In genomic region chr2:45009928-45010705, GRCh38 we compare ENCODE assay signal across 8 cellular contexts. TPM values are rescaled to one million over a fixed set of nuclear protein-coding genes. Genes with fewer than 3 reads are reported as not detected.
A peak's percentile ranks its signal among the peaks of the same experiment; 100 is the strongest.
DNase-seq lines count a peak whose midpoint lies in the region; ATAC-seq and TF ChIP-seq lines count a peak whose summit lies in the region.

No MANE protein-coding gene starts in this region.

- peak overlapping the region; percentile 15 for H3K4me3 Mint-ChIP-seq in activated naive CD4-positive, alpha-beta T cell treated with anti-CD3 and anti-CD28 coated beads, Interleukin-2, amount 10 ng/mL, durations not matched to agents 7 days and 5 days
- peak overlapping the region; percentile 74 for H3K4me3 Mint-ChIP-seq in glutamatergic neuron (ENCODE audit: unreplicated experiment)

- peak overlapping the region; percentile 58 for H3K27ac Mint-ChIP-seq in activated naive CD4-positive, alpha-beta T cell treated with anti-CD3 and anti-CD28 coated beads, Interleukin-2, amount 10 ng/mL, durations not matched to agents 7 days and 5 days
- no peak overlapping the region for H3K27ac Mint-ChIP-seq in glutamatergic neuron (ENCODE audit: unreplicated experiment)

- no peak for ATAC-seq in GM21723 (IDR thresholded peaks at IDR 0.05; ENCODE audit: unreplicated experiment)
- no peak for ATAC-seq in GM18873 (IDR thresholded peaks at IDR 0.05; ENCODE audit: low FRiP score, unreplicated experiment)

- no peaks in the 10 kb centered on the region for H3K79me2 ChIP-seq in trophoblast cell (ENCODE audit: control insufficient read depth, insufficient read depth, low read length, poor library complexity)

- H3K79me1 ChIP-seq in trophoblast cell (ENCODE audit: low read length): no peaks in the 10 kb centered on the region

- H3K4me3 ChIP-seq in WI38 (ENCODE audit: low read depth, low read length): peak overlapping the region; percentile 46
- peak overlapping the region; percentile 60 for H3K4me3 ChIP-seq in trophoblast cell (ENCODE audit: low read depth, low read length)

- no peak overlapping the region for H3K27ac ChIP-seq in trophoblast cell (ENCODE audit: low read depth, low read length)

- TF ChIP-seq CTCF in WI38 (IDR thresholded peaks at IDR 0.05; ENCODE audit: low read depth, low read length) (no peak), glutamatergic neuron (IDR thresholded peaks at IDR 0.05; ENCODE audit: partially characterized antibody, unreplicated experiment) (no peak)

- H4K12ac ChIP-seq in trophoblast cell (ENCODE audit: low read depth, low read length): no peak overlapping the region

- peaks cover 94% of the 10 kb centered on the region for H3K27me3 ChIP-seq in trophoblast cell (ENCODE audit: insufficient read depth, low read length)

- peaks cover 21% of the 10 kb centered on the region for H3K4me1 Mint-ChIP-seq in activated naive CD4-positive, alpha-beta T cell treated with anti-CD3 and anti-CD28 coated beads, Interleukin-2, amount 10 ng/mL, durations not matched to agents 7 days and 5 days
- H3K4me1 Mint-ChIP-seq in glutamatergic neuron (ENCODE audit: low read depth, unreplicated experiment): peaks cover 6% of the 10 kb centered on the region

- H2AFZ ChIP-seq in trophoblast cell (ENCODE audit: insufficient read depth, low read length, poor library complexity): no peak overlapping the region

- H2BK120ac ChIP-seq in trophoblast cell (ENCODE audit: insufficient read depth, low read length, poor library complexity): no peak overlapping the region

- H4K8ac ChIP-seq in trophoblast cell (ENCODE audit: low read depth, low read length): no peak overlapping the region

- no peak overlapping the region for H3K14ac ChIP-seq in trophoblast cell (ENCODE audit: low read length)

- no peak overlapping the region for H3K18ac ChIP-seq in trophoblast cell (ENCODE audit: low read length)

- no peak for DNase-seq in activated naive CD4-positive, alpha-beta T cell treated with anti-CD3 and anti-CD28 coated beads, Interleukin-2, amount 10 ng/mL, durations not matched to agents 7 days and 5 days
- no peak for DNase-seq in activated naive CD4-positive, alpha-beta T cell treated with Interleukin-2 at 50 U/mL for 16 hours
- peak; percentile 52 for DNase-seq in glutamatergic neuron
- DNase-seq in trophoblast cell: peak in 1 of 2 donors; percentile 20
- no peak for DNase-seq in NOMO-1 treated with dmso at 0.1 percent for 144 hours (lab: John Stamatoyannopoulos, UW; ENCODE audit: unreplicated experiment)

- H3K4me2 ChIP-seq in trophoblast cell (ENCODE audit: low read length): peak overlapping the region; percentile 88

- no peak overlapping the region for H2AK5ac ChIP-seq in trophoblast cell (ENCODE audit: low read length)

- H2BK12ac ChIP-seq in trophoblast cell (ENCODE audit: low read length): no peak overlapping the region

- H2BK5ac ChIP-seq in trophoblast cell (ENCODE audit: low read depth, low read length, poor library complexity): no peak overlapping the region

- CTCF ChIA-PET in activated naive CD4-positive, alpha-beta T cell treated with anti-CD3 and anti-CD28 coated beads, Interleukin-2, amount 10 ng/mL, durations not matched to agents 7 days and 5 days (lab: Charles Lee): interaction anchor here (1.2 kb wide), 1 partner anchor 10 kb away, joined by 4 read pairs; no protein-coding TSS in a partner anchor

- H3K27me3 Mint-ChIP-seq in activated naive CD4-positive, alpha-beta T cell treated with anti-CD3 and anti-CD28 coated beads, Interleukin-2, amount 10 ng/mL, durations not matched to agents 7 days and 5 days: peaks cover 99% of the 10 kb centered on the region
- peaks cover 47% of the 10 kb centered on the region for H3K27me3 Mint-ChIP-seq in glutamatergic neuron (ENCODE audit: unreplicated experiment)

- no peak overlapping the region for H3K9ac ChIP-seq in trophoblast cell (ENCODE audit: low read length)

- H3K4ac ChIP-seq in trophoblast cell (ENCODE audit: low read depth, low read length): no peak overlapping the region

- WGBS in trophoblast cell (ENCODE audit: extremely low coverage, insufficient coverage, insufficient read length): no CpG with 5 or more reads among the region's 56 CpGs

- H4K91ac ChIP-seq in trophoblast cell (ENCODE audit: low read depth, low read length): no peak overlapping the region

- H3K36me3 ChIP-seq in trophoblast cell (ENCODE audit: control insufficient read depth in 1 of 2, insufficient read depth in 2 of 2, low read length in 2 of 2): no peaks in the 10 kb centered on the region

- peaks cover 29 to 30% of the 10 kb centered on the region in 2 experiments for H3K4me1 ChIP-seq in trophoblast cell (ENCODE audit: control insufficient read depth in 1 of 2, insufficient read depth in 2 of 2, low read length in 2 of 2)

- no peaks in the 10 kb centered on the region for H3K9me3 Mint-ChIP-seq in activated naive CD4-positive, alpha-beta T cell treated with anti-CD3 and anti-CD28 coated beads, Interleukin-2, amount 10 ng/mL, durations not matched to agents 7 days and 5 days
- peaks cover 19% of the 10 kb centered on the region for H3K9me3 Mint-ChIP-seq in glutamatergic neuron (ENCODE audit: unreplicated experiment)

- no peak overlapping the region for H3K23ac ChIP-seq in trophoblast cell (ENCODE audit: low read length)

- peaks cover 9% of the 10 kb centered on the region for H3K9me3 ChIP-seq in trophoblast cell (ENCODE audit: insufficient read depth, low read depth, low read length)

- H3K36me3 Mint-ChIP-seq in activated naive CD4-positive, alpha-beta T cell treated with anti-CD3 and anti-CD28 coated beads, Interleukin-2, amount 10 ng/mL, durations not matched to agents 7 days and 5 days: no peaks in the 10 kb centered on the region
- peaks cover 8% of the 10 kb centered on the region for H3K36me3 Mint-ChIP-seq in glutamatergic neuron (ENCODE audit: unreplicated experiment)

RNA-seq across cellular contexts. Expression of gene SIX2, which starts 0.9 kb away (rescaled TPM):
- total RNA-seq in glutamatergic neuron (ENCODE audit: unreplicated experiment): 0.56 TPM
- 0.18 and 0.21 TPM in 2 replicates for polyA plus RNA-seq in trophoblast cell (2013)
